Comparison of ENCODE assay signal across 9 cellular contexts in the genomic region with DNA sequence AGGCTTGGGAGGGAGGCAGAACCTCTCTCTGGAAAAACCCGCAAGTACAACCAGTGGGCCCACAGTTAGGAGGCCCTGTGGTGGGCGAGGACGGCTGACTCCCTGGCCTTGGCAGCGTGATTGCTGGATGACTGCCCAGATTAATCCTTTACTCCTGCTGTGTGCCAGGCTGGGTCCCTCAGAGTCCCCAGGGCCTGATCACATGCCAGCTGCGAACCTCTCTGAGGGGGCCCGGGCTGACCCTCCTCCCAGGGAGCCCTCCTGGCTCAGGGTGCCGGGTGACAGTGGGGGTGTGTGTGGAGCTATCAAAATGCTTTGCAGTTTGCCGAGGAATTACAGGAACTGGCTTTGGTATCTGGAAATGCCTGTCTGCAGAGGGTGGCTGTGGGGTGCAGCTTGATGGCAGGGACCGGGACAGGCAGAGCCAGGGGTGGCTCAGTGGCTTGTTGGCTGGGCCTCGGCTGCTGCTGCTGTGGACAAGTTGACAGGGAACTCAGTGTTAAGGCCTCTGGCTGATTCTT. TPM values are rescaled to one million over a fixed set of nuclear protein-coding genes. Genes with fewer than 3 reads are reported as not detected.
A peak's percentile ranks its signal among the peaks of the same experiment; 100 is the strongest.
DNase-seq lines count a peak whose midpoint lies in the region; ATAC-seq and TF ChIP-seq lines count a peak whose summit lies in the region.
"Had no signal": no experiment of that assay in that cellular context is flagged by ENCODE, and none has a peak within 500 bp of the region (broad histone marks: within the 10 kb centered on the region; RNA-seq: fewer than 3 reads in every experiment).

No MANE protein-coding gene starts in this region.

- no peaks in the 10 kb centered on the region for H3K27me3 ChIP-seq in esophagus muscularis mucosa

- DNase-seq in NCI-H345 (lab: John Stamatoyannopoulos, UW), result peak; percentile 73
- no peak for DNase-seq in esophagus muscularis mucosa (ENCODE audit: extremely low spot score)
- DNase-seq in nucleus accumbens (lab: John Stamatoyannopoulos, UW), result peak in 41 of 56 donors; percentile 15 to 70 (median 46)
- no peak for DNase-seq in stimulated activated naive CD4-positive, alpha-beta T cell treated with Interleukin-2 at 50 U/mL for 16 hours (lab: John Stamatoyannopoulos, UW)
- DNase-seq in T1000 (lab: John Stamatoyannopoulos, UW), result no peak
- no peak for DNase-seq in HT-29 (ENCODE audit: low spot score)
- DNase-seq: activated naive CD4-positive, alpha-beta T cell had no signal

- no peak for ATAC-seq in GM21717 (IDR thresholded peaks at IDR 0.05; ENCODE audit: unreplicated experiment)

- WGBS in esophagus muscularis mucosa, result 29% methylated on average over 5 of the region's 10 CpGs

- TF ChIP-seq CTCF in C4-2B (conservative IDR thresholded peaks at IDR 0.05) (no peak), esophagus muscularis mucosa (IDR thresholded peaks at IDR 0.05) (no peak)

- peaks cover 0 to 22% (median 7%) of the 10 kb centered on the region in 4 donors for H3K36me3 ChIP-seq in esophagus muscularis mucosa

- H3K4me3 ChIP-seq in esophagus muscularis mucosa, result no peak overlapping the region

- TF ChIP-seq POLR2A in esophagus muscularis mucosa (IDR thresholded peaks at IDR 0.05; ENCODE audit: low read depth), result no peak

- no peaks in the 10 kb centered on the region for H3K9me3 ChIP-seq in esophagus muscularis mucosa

- intact Hi-C loops in esophagus muscularis mucosa (cut with DNase I), result loop anchor here (5.0 kb wide), 1 partner anchor 49 kb away; a partner anchor contains a TSS

- no peak for TF ChIP-seq EP300 in esophagus muscularis mucosa (IDR thresholded peaks at IDR 0.05)

- H3K27ac ChIP-seq in C4-2B (peak overlapping the region; percentile 19), esophagus muscularis mucosa (replicated peaks in 1 of 4) (peak overlapping the region; percentile 51 to 62 (median 60))

- peaks cover 72 to 83% (median 80%) of the 10 kb centered on the region in 4 donors for H3K4me1 ChIP-seq in esophagus muscularis mucosa

RNA-seq across cellular contexts. Expression of a gene that starts 48.9 kb away (rescaled TPM):
- total RNA-seq in esophagus muscularis mucosa, result 100 to 1,000 TPM in 1 of 4 donors, 10 to 100 TPM in 3; 73.6 to 115 (median 93.7) TPM
- 180 and 196 TPM in 2 replicates for total RNA-seq in HT-29 (2014; rRNA removed; shearing (Covaris generic))

Comparison
In these comparisons a context has a peak if more than half of its experiments do, and no peak if none do; other contexts are left out.
1. DNase-seq: peak in NCI-H345 (single experiment) and nucleus accumbens (41 of 56); none in esophagus muscularis mucosa (single experiment), stimulated activated naive CD4-positive, alpha-beta T cell treated with Interleukin-2 at 50 U/mL for 16 hours (single experiment), T1000 (single experiment) and HT-29 (single experiment).